1 cellular context compared by ENCODE assay signal in the genomic region with DNA sequence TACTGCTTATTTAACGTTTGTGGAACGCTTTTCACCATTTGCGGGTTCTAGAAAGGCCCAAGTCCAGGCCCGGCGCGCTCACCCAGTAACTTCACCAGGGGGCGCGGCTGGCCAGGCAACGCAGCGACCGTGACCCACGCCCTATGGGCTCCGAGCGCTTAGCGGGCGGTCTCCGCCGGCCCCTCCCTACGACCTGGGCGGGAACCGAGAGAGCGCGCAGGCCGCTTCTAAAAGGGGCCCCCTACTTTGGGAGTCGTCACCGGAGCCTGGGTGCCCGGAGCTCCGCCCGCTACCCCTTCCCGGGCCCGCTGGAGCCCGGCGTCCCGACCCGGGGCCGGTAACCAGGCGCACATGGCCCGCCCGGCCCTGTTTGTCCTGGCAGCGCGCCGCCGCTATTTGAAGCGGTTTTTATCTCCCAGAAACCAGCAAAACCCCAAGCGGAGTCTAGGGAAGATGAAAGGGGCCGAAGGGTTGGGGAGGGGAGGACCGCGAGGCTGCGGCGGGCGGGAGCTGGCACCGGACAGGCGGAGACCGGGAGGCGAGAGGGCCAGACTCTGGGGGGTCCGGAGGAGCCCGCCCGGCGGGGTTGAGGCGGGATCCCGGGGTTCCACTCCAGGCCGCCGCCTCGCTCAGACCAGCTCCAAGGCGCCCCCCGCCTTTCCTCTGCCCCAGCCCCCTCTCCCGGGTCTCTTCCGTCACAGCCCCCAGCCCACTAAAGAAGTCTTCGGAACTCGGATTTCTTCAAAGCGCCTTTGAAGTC.
TF ChIP-seq lines count a peak whose summit lies in the region.

No MANE protein-coding gene starts in this region.

TF ChIP-seq in HepG2, 621 proteins besides CTCF, POLR2A, EP300 and RAD21 (continued from another document and continues in another):
- TF ChIP-seq, protein P1, sequence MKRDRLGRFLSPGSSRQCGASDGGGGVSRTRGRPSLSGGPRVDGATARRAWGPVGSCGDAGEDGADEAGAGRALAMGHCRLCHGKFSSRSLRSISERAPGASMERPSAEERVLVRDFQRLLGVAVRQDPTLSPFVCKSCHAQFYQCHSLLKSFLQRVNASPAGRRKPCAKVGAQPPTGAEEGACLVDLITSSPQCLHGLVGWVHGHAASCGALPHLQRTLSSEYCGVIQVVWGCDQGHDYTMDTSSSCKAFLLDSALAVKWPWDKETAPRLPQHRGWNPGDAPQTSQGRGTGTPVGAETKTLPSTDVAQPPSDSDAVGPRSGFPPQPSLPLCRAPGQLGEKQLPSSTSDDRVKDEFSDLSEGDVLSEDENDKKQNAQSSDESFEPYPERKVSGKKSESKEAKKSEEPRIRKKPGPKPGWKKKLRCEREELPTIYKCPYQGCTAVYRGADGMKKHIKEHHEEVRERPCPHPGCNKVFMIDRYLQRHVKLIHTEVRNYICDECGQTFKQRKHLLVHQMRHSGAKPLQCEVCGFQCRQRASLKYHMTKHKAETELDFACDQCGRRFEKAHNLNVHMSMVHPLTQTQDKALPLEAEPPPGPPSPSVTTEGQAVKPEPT (CRISPR knock-in tag; IDR thresholded peaks at IDR 0.05; ENCODE audit: low read depth) = no peak
- TF ChIP-seq ZNF615 (CRISPR knock-in tag; IDR thresholded peaks at IDR 0.05; ENCODE audit: borderline replicate concordance) (no peak), ZNF546 (CRISPR knock-in tag; conservative IDR thresholded peaks at IDR 0.05) (no peak), ZNF547 (CRISPR knock-in tag; IDR thresholded peaks at IDR 0.05) (peak; percentile 80), ZNF33B (CRISPR knock-in tag; IDR thresholded peaks at IDR 0.05) (no peak), MIXL1 (CRISPR knock-in tag; IDR thresholded peaks at IDR 0.05) (0 out of 2 replicates have a peak, but pooled peaks have one; percentile 24), HNRNPK (IDR thresholded peaks at IDR 0.05; ENCODE audit: low read depth, low read length, poor library complexity, severe bottlenecking) (peak; percentile 83), CHD4 (IDR thresholded peaks at IDR 0.05; ENCODE audit: borderline replicate concordance, low read length) (no peak), ZNF160 (CRISPR knock-in tag; IDR thresholded peaks at IDR 0.05) (peak; percentile 30; the same call in 1 of the 2 replicates), ZNF230 (CRISPR knock-in tag; IDR thresholded peaks at IDR 0.05) (peak; percentile 22; the same call in 1 of the 2 replicates), GFI1 (CRISPR knock-in tag; IDR thresholded peaks at IDR 0.05; ENCODE audit: borderline replicate concordance) (no peak; the same call in 1 of the 2 replicates), ZBTB42 (CRISPR knock-in tag; IDR thresholded peaks at IDR 0.05) (0 out of 2 replicates have a peak, but pooled peaks have one; percentile 66), FOXK1 (CRISPR knock-in tag; IDR thresholded peaks at IDR 0.05; ENCODE audit: borderline replicate concordance, low read depth) (0 out of 2 replicates have a peak, but pooled peaks have one; percentile 5), CREB1 (IDR thresholded peaks at IDR 0.05) (0 out of 2 replicates have a peak, but pooled peaks have one; percentile 30), CREB1 (CRISPR knock-in tag; IDR thresholded peaks at IDR 0.05) (peak; percentile 29; the same call in 1 of the 2 replicates), MYNN (CRISPR knock-in tag; IDR thresholded peaks at IDR 0.05; ENCODE audit: low read depth) (0 out of 2 replicates have a peak, but pooled peaks have one; percentile 84), ZNF816 (CRISPR knock-in tag; IDR thresholded peaks at IDR 0.05; ENCODE audit: borderline replicate concordance) (0 out of 2 replicates have a peak, but pooled peaks have one; percentile 54), KLF9 (CRISPR knock-in tag; IDR thresholded peaks at IDR 0.05; ENCODE audit: low read depth) (0 out of 2 replicates have a peak, but pooled peaks have one; percentile 48), ZNF747 (CRISPR knock-in tag; IDR thresholded peaks at IDR 0.05; ENCODE audit: borderline replicate concordance) (peak; percentile 79; the same call in 1 of the 2 replicates), BRD4 (CRISPR knock-in tag; IDR thresholded peaks at IDR 0.05) (peak; percentile 68), ARNT2 (CRISPR knock-in tag; IDR thresholded peaks at IDR 0.05; ENCODE audit: low read depth) (peak; percentile 87)
- TF ChIP-seq, protein P2, sequence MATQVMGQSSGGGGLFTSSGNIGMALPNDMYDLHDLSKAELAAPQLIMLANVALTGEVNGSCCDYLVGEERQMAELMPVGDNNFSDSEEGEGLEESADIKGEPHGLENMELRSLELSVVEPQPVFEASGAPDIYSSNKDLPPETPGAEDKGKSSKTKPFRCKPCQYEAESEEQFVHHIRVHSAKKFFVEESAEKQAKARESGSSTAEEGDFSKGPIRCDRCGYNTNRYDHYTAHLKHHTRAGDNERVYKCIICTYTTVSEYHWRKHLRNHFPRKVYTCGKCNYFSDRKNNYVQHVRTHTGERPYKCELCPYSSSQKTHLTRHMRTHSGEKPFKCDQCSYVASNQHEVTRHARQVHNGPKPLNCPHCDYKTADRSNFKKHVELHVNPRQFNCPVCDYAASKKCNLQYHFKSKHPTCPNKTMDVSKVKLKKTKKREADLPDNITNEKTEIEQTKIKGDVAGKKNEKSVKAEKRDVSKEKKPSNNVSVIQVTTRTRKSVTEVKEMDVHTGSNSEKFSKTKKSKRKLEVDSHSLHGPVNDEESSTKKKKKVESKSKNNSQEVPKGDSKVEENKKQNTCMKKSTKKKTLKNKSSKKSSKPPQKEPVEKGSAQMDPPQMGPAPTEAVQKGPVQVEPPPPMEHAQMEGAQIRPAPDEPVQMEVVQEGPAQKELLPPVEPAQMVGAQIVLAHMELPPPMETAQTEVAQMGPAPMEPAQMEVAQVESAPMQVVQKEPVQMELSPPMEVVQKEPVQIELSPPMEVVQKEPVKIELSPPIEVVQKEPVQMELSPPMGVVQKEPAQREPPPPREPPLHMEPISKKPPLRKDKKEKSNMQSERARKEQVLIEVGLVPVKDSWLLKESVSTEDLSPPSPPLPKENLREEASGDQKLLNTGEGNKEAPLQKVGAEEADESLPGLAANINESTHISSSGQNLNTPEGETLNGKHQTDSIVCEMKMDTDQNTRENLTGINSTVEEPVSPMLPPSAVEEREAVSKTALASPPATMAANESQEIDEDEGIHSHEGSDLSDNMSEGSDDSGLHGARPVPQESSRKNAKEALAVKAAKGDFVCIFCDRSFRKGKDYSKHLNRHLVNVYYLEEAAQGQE (IDR thresholded peaks at IDR 0.05; ENCODE audit: borderline replicate concordance in 1 of 2, low read depth in 1 of 2, low read length in 2 of 2) = no peak
- TF ChIP-seq, protein P3, sequence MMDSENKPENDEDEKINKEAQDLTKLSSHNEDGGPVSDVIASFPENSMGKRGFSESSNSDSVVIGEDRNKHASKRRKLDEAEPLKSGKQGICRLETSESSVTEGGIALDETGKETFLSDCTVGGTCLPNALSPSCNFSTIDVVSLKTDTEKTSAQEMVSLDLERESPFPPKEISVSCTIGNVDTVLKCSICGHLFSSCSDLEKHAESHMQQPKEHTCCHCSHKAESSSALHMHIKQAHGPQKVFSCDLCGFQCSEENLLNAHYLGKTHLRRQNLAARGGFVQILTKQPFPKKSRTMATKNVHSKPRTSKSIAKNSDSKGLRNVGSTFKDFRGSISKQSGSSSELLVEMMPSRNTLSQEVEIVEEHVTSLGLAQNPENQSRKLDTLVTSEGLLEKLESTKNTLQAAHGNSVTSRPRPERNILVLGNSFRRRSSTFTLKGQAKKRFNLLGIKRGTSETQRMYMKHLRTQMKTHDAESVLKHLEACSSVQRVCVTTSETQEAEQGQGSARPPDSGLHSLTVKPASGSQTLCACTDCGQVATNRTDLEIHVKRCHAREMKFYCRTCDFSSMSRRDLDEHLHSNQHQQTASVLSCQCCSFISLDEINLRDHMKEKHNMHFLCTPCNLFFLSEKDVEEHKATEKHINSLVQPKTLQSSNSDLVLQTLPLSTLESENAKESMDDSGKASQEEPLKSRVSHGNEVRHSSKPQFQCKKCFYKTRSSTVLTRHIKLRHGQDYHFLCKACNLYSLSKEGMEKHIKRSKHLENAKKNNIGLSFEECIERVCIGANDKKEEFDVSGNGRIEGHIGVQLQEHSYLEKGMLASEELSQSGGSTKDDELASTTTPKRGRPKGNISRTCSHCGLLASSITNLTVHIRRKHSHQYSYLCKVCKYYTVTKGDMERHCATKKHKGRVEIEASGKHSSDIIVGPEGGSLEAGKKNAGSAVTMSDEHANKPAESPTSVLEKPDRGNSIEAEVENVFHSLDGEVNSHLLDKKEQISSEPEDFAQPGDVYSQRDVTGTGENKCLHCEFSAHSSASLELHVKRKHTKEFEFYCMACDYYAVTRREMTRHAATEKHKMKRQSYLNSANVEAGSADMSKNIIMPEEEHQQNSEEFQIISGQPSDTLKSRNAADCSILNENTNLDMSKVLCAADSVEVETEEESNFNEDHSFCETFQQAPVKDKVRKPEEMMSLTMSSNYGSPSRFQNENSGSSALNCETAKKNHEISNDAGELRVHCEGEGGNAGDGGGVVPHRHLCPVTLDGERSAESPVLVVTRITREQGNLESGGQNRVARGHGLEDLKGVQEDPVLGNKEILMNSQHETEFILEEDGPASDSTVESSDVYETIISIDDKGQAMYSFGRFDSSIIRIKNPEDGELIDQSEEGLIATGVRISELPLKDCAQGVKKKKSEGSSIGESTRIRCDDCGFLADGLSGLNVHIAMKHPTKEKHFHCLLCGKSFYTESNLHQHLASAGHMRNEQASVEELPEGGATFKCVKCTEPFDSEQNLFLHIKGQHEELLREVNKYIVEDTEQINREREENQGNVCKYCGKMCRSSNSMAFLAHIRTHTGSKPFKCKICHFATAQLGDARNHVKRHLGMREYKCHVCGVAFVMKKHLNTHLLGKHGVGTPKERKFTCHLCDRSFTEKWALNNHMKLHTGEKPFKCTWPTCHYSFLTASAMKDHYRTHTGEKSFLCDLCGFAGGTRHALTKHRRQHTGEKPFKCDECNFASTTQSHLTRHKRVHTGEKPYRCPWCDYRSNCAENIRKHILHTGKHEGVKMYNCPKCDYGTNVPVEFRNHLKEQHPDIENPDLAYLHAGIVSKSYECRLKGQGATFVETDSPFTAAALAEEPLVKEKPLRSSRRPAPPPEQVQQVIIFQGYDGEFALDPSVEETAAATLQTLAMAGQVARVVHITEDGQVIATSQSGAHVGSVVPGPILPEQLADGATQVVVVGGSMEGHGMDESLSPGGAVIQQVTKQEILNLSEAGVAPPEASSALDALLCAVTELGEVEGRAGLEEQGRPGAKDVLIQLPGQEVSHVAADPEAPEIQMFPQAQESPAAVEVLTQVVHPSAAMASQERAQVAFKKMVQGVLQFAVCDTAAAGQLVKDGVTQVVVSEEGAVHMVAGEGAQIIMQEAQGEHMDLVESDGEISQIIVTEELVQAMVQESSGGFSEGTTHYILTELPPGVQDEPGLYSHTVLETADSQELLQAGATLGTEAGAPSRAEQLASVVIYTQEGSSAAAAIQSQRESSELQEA (CRISPR knock-in tag; IDR thresholded peaks at IDR 0.05; ENCODE audit: not compliant biosample characterization) = peak; percentile 80
- TF ChIP-seq, protein P4, sequence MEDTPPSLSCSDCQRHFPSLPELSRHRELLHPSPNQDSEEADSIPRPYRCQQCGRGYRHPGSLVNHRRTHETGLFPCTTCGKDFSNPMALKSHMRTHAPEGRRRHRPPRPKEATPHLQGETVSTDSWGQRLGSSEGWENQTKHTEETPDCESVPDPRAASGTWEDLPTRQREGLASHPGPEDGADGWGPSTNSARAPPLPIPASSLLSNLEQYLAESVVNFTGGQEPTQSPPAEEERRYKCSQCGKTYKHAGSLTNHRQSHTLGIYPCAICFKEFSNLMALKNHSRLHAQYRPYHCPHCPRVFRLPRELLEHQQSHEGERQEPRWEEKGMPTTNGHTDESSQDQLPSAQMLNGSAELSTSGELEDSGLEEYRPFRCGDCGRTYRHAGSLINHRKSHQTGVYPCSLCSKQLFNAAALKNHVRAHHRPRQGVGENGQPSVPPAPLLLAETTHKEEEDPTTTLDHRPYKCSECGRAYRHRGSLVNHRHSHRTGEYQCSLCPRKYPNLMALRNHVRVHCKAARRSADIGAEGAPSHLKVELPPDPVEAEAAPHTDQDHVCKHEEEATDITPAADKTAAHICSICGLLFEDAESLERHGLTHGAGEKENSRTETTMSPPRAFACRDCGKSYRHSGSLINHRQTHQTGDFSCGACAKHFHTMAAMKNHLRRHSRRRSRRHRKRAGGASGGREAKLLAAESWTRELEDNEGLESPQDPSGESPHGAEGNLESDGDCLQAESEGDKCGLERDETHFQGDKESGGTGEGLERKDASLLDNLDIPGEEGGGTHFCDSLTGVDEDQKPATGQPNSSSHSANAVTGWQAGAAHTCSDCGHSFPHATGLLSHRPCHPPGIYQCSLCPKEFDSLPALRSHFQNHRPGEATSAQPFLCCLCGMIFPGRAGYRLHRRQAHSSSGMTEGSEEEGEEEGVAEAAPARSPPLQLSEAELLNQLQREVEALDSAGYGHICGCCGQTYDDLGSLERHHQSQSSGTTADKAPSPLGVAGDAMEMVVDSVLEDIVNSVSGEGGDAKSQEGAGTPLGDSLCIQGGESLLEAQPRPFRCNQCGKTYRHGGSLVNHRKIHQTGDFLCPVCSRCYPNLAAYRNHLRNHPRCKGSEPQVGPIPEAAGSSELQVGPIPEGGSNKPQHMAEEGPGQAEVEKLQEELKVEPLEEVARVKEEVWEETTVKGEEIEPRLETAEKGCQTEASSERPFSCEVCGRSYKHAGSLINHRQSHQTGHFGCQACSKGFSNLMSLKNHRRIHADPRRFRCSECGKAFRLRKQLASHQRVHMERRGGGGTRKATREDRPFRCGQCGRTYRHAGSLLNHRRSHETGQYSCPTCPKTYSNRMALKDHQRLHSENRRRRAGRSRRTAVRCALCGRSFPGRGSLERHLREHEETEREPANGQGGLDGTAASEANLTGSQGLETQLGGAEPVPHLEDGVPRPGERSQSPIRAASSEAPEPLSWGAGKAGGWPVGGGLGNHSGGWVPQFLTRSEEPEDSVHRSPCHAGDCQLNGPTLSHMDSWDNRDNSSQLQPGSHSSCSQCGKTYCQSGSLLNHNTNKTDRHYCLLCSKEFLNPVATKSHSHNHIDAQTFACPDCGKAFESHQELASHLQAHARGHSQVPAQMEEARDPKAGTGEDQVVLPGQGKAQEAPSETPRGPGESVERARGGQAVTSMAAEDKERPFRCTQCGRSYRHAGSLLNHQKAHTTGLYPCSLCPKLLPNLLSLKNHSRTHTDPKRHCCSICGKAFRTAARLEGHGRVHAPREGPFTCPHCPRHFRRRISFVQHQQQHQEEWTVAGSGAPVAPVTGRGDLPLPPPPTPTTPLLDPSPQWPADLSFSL (CRISPR knock-in tag; IDR thresholded peaks at IDR 0.05) = no peak
- TF ChIP-seq, protein P5, sequence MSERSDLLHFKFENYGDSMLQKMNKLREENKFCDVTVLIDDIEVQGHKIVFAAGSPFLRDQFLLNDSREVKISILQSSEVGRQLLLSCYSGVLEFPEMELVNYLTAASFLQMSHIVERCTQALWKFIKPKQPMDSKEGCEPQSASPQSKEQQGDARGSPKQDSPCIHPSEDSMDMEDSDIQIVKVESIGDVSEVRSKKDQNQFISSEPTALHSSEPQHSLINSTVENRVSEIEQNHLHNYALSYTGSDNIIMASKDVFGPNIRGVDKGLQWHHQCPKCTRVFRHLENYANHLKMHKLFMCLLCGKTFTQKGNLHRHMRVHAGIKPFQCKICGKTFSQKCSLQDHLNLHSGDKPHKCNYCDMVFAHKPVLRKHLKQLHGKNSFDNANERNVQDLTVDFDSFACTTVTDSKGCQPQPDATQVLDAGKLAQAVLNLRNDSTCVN (CRISPR knock-in tag; IDR thresholded peaks at IDR 0.05; ENCODE audit: borderline replicate concordance) = peak; percentile 43; the same call in 1 of the 2 replicates
- TF ChIP-seq, protein P6, sequence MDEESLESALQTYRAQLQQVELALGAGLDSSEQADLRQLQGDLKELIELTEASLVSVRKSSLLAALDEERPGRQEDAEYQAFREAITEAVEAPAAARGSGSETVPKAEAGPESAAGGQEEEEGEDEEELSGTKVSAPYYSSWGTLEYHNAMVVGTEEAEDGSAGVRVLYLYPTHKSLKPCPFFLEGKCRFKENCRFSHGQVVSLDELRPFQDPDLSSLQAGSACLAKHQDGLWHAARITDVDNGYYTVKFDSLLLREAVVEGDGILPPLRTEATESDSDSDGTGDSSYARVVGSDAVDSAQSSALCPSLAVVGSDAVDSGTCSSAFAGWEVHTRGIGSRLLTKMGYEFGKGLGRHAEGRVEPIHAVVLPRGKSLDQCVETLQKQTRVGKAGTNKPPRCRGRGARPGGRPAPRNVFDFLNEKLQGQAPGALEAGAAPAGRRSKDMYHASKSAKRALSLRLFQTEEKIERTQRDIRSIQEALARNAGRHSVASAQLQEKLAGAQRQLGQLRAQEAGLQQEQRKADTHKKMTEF (CRISPR knock-in tag; IDR thresholded peaks at IDR 0.05) = peak; percentile 95
